9 cellular contexts compared by ENCODE assay signal in genomic region chr11:130655308-130655707, GRCh38.
"Had no signal": no experiment of that assay in that cellular context is flagged by ENCODE, and none has a peak within 500 bp of the region (broad histone marks: within the 10 kb centered on the region; RNA-seq: fewer than 3 reads in every experiment).

No MANE protein-coding gene starts in this region.

- ATAC-seq: activated T-helper 17 cell treated with anti-CD3 and anti-CD28 coated beads, Interleukin-2, amount 50 U/mL, for 72 hours had no signal

- H3K27ac ChIP-seq: parathyroid adenoma, skin epidermis had no signal

- FAIRE-seq: keratinocyte had no signal

- H3K4me3 ChIP-seq: skin epidermis had no signal

- DNase-seq: activated B cell treated with CpG ODN at 0.5 μM for 24 hours; activated CD4-positive, alpha-beta T cell treated with anti-CD3 and anti-CD28 coated beads, Interleukin-2, amount 10 ng/mL, durations not matched to agents 7 days and 5 days; activated naive CD4-positive, alpha-beta T cell treated with anti-CD3 and anti-CD28 coated beads for 36 hours; activated T-cell treated with anti-CD3 and anti-CD28 coated beads for 4 hours; cerebellar nuclear complex had no signal
